Comparison of ENCODE assay signal across 29 cellular contexts in genomic region chr13:37010424-37010823, GRCh38. TPM values are rescaled to one million over a fixed set of nuclear protein-coding genes. Genes with fewer than 3 reads are reported as not detected.
DNase-seq lines count a peak whose midpoint lies in the region; ATAC-seq, FAIRE-seq and TF ChIP-seq lines count a peak whose summit lies in the region.
"Had no signal": no experiment of that assay in that cellular context is flagged by ENCODE, and none has a peak within 500 bp of the region (broad histone marks: within the 10 kb centered on the region; RNA-seq: fewer than 3 reads in every experiment).

No MANE protein-coding gene starts in this region.

- no peak overlapping the region for H3K4me3 ChIP-seq in DND-41 (ENCODE audit: low read depth in 1 of 2, low read length in 2 of 2)
- no peak overlapping the region for H3K4me3 ChIP-seq in neural progenitor cell
- H3K4me3 ChIP-seq: GM23248 had no signal

- peak; percentile 47; the same call in 2 of the 3 replicates for ATAC-seq in DND-41 (ENCODE audit: insufficient read depth, low read depth)
- ATAC-seq in Right ventricle myocardium superior (ENCODE audit: poor library complexity), result no peak
- ATAC-seq: natural killer cell had no signal

- no peak for DNase-seq in activated CD4-positive, alpha-beta memory T cell treated with anti-CD3 and anti-CD28 coated beads for 36 hours
- DNase-seq in activated CD4-positive, alpha-beta memory T cell treated with anti-CD3 and anti-CD28 coated beads, Interleukin-2, amount 10 ng/mL, durations not matched to agents 7 days and 5 days, result no peak
- no peak for DNase-seq in DND-41
- DNase-seq in activated naive CD8-positive, alpha-beta T cell treated with anti-CD3 and anti-CD28 coated beads for 36 hours, result no peak
- DNase-seq in neural progenitor cell (ENCODE audit: low spot score), result no peak
- no peak for DNase-seq in NK-92 (lab: John Stamatoyannopoulos, UW; ENCODE audit: unreplicated experiment)
- no peak for DNase-seq in Right ventricle myocardium superior
- DNase-seq in urothelium cell line (ENCODE audit: low spot score), result no peak
- DNase-seq: activated B cell treated with CpG ODN at 0.5 μM for 24 hours; activated CD4-positive, alpha-beta T cell treated with anti-CD3 and anti-CD28 coated beads, Interleukin-2, amount 50 U/mL, for 4 hours; activated effector memory CD4-positive, alpha-beta T cell treated with anti-CD3 and anti-CD28 coated beads, Interleukin-2, amount 50 U/mL, for 16 hours; AML-193; amniotic stem cell; CD4-positive, alpha-beta T cell; GM23248; kidney; natural killer cell; NCI-H1048; NCI-H1694 treated with DMSO at 0.1 percent for 48 hours; NCI-H2171; NCI-H510A; stimulated activated CD4-positive, alpha-beta T cell treated with anti-CD3 and anti-CD28 coated beads, Interleukin-4, amount 100 ng/mL, for 24 hours; substantia nigra; T-helper 1 cell; trophoblast cell had no signal

- H3K36me3 ChIP-seq in DND-41 (ENCODE audit: insufficient read depth, low read length), result peaks cover 86% of the 10 kb centered on the region
- peaks cover 44% of the 10 kb centered on the region for H3K36me3 ChIP-seq in neural progenitor cell

- H4K20me1 ChIP-seq in DND-41 (ENCODE audit: insufficient read depth, low read length), result no peaks in the 10 kb centered on the region; the same call in 1 of the 2 replicates
- H4K20me1 ChIP-seq in neural progenitor cell (ENCODE audit: low read depth), result no peaks in the 10 kb centered on the region

- POLR2A ChIA-PET in activated CD4-positive, alpha-beta memory T cell treated with anti-CD3 and anti-CD28 coated beads for 36 hours (lab: Charles Lee), result interaction anchor here (1.0 to 2.0 kb wide), 2 partner anchors 10 to 11 kb away, joined by 3 to 8 read pairs; partner anchors contain the start of genes ALG5 and EXOSC8
- POLR2A ChIA-PET in activated CD4-positive, alpha-beta memory T cell treated with anti-CD3 and anti-CD28 coated beads, Interleukin-2, amount 10 ng/mL, durations not matched to agents 7 days and 5 days (lab: Charles Lee), result interaction anchor here (4.3 kb wide), 1 partner anchor 9 kb away, joined by 49 read pairs; the partner anchor contains the start of genes ALG5 and EXOSC8

- H3K27ac ChIP-seq in DND-41 (ENCODE audit: low read length) (no peak overlapping the region), neural progenitor cell (peak overlapping the region; percentile 44)
- H3K27ac ChIP-seq: GM23248 had no signal

- CTCF ChIA-PET in activated CD4-positive, alpha-beta memory T cell treated with anti-CD3 and anti-CD28 coated beads for 36 hours (lab: Charles Lee), result interaction anchor here (2.6 kb wide), 1 partner anchor 10 kb away, joined by 7 read pairs; the partner anchor contains the start of gene EXOSC8
- CTCF ChIA-PET in activated CD4-positive, alpha-beta memory T cell treated with anti-CD3 and anti-CD28 coated beads, Interleukin-2, amount 10 ng/mL, durations not matched to agents 7 days and 5 days (lab: Charles Lee), result no interaction called here

- H3K4me2 ChIP-seq in DND-41 (ENCODE audit: insufficient read depth, low read length), result no peak overlapping the region
- H3K4me2 ChIP-seq in neural progenitor cell, result no peak overlapping the region

- peaks cover 35% of the 10 kb centered on the region for H3F3A ChIP-seq in neural progenitor cell (ENCODE audit: low read depth)

- H3K36me3 Mint-ChIP-seq in activated CD4-positive, alpha-beta memory T cell treated with anti-CD3 and anti-CD28 coated beads for 36 hours, result peaks cover 62% of the 10 kb centered on the region
- H3K36me3 Mint-ChIP-seq in activated CD4-positive, alpha-beta memory T cell treated with anti-CD3 and anti-CD28 coated beads, Interleukin-2, amount 10 ng/mL, durations not matched to agents 7 days and 5 days (ENCODE audit: low read depth), result peaks cover 84% of the 10 kb centered on the region
- peaks cover 33% of the 10 kb centered on the region for H3K36me3 Mint-ChIP-seq in activated naive CD8-positive, alpha-beta T cell treated with anti-CD3 and anti-CD28 coated beads for 36 hours
- H3K36me3 Mint-ChIP-seq in neural progenitor cell, result peaks cover 21% of the 10 kb centered on the region

- no peak overlapping the region for H2AFZ ChIP-seq in DND-41 (ENCODE audit: low read depth, low read length)
- no peak overlapping the region for H2AFZ ChIP-seq in neural progenitor cell (replicated peaks)
- H2AFZ ChIP-seq: GM23248 had no signal

- no peaks in the 10 kb centered on the region; the same call in 1 of the 2 replicates for H3K4me1 ChIP-seq in DND-41 (ENCODE audit: insufficient read depth, low read length)
- no peaks in the 10 kb centered on the region for H3K4me1 ChIP-seq in neural progenitor cell

- H3K4me3 Mint-ChIP-seq in activated CD4-positive, alpha-beta memory T cell treated with anti-CD3 and anti-CD28 coated beads for 36 hours, result no peak overlapping the region
- no peak overlapping the region for H3K4me3 Mint-ChIP-seq in activated CD4-positive, alpha-beta memory T cell treated with anti-CD3 and anti-CD28 coated beads, Interleukin-2, amount 10 ng/mL, durations not matched to agents 7 days and 5 days
- no peak overlapping the region for H3K4me3 Mint-ChIP-seq in activated naive CD8-positive, alpha-beta T cell treated with anti-CD3 and anti-CD28 coated beads for 36 hours
- H3K4me3 Mint-ChIP-seq in neural progenitor cell, result no peak overlapping the region
- H3K4me3 Mint-ChIP-seq: activated B cell treated with CpG ODN at 0.5 μM for 24 hours; brain; CD4-positive, alpha-beta T cell; natural killer cell had no signal

- no peak for FAIRE-seq in urothelium cell line (lab: Jason Lieb, UNC)
- FAIRE-seq: A204.1, endometrium, frontal cortex, kidney had no signal

- H3K4me1 Mint-ChIP-seq in activated CD4-positive, alpha-beta memory T cell treated with anti-CD3 and anti-CD28 coated beads for 36 hours (ENCODE audit: low read depth), result peaks cover 10% of the 10 kb centered on the region
- peaks cover 12% of the 10 kb centered on the region for H3K4me1 Mint-ChIP-seq in activated CD4-positive, alpha-beta memory T cell treated with anti-CD3 and anti-CD28 coated beads, Interleukin-2, amount 10 ng/mL, durations not matched to agents 7 days and 5 days
- H3K4me1 Mint-ChIP-seq in activated naive CD8-positive, alpha-beta T cell treated with anti-CD3 and anti-CD28 coated beads for 36 hours, result peaks cover 14% of the 10 kb centered on the region
- H3K4me1 Mint-ChIP-seq in neural progenitor cell, result no peaks in the 10 kb centered on the region
- H3K4me1 Mint-ChIP-seq: activated B cell treated with CpG ODN at 0.5 μM for 24 hours, brain had no signal

- H3K79me2 ChIP-seq in DND-41 (ENCODE audit: insufficient read depth, low read length), result peaks cover 5% of the 10 kb centered on the region; the same call in 1 of the 2 replicates
- no peaks in the 10 kb centered on the region for H3K79me2 ChIP-seq in neural progenitor cell (ENCODE audit: low read depth)

- intact Hi-C loops in activated CD4-positive, alpha-beta memory T cell treated with anti-CD3 and anti-CD28 coated beads for 36 hours (cut with micrococcal nuclease), result no loop called here
- intact Hi-C loops in Right ventricle myocardium superior (cut with DNase I), result no loop called here

- H3K9ac ChIP-seq in DND-41 (ENCODE audit: low read depth, low read length) (no peak overlapping the region), neural progenitor cell (no peak overlapping the region)
- H3K9ac ChIP-seq: GM23248 had no signal

- H3K27ac Mint-ChIP-seq in activated CD4-positive, alpha-beta memory T cell treated with anti-CD3 and anti-CD28 coated beads for 36 hours, result peak overlapping the region; percentile 62
- H3K27ac Mint-ChIP-seq in activated CD4-positive, alpha-beta memory T cell treated with anti-CD3 and anti-CD28 coated beads, Interleukin-2, amount 10 ng/mL, durations not matched to agents 7 days and 5 days, result no peak overlapping the region
- peak overlapping the region; percentile 64 for H3K27ac Mint-ChIP-seq in activated naive CD8-positive, alpha-beta T cell treated with anti-CD3 and anti-CD28 coated beads for 36 hours
- no peak overlapping the region for H3K27ac Mint-ChIP-seq in neural progenitor cell
- H3K27ac Mint-ChIP-seq: activated B cell treated with CpG ODN at 0.5 μM for 24 hours; brain; CD4-positive, alpha-beta T cell had no signal

- H3K27me3 ChIP-seq in DND-41 (ENCODE audit: insufficient read depth, low read length, poor library complexity) (no peaks in the 10 kb centered on the region), neural progenitor cell (no peaks in the 10 kb centered on the region)

- TF ChIP-seq CTCF in DND-41 (IDR thresholded peaks at IDR 0.05; ENCODE audit: borderline replicate concordance, extremely low read depth, low read length, poor library complexity, severe bottlenecking), result no peak
- TF ChIP-seq CTCF in neural progenitor cell (IDR thresholded peaks at IDR 0.05), result no peak

- H3K9me3 Mint-ChIP-seq in activated CD4-positive, alpha-beta memory T cell treated with anti-CD3 and anti-CD28 coated beads for 36 hours, result no peaks in the 10 kb centered on the region
- no peaks in the 10 kb centered on the region for H3K9me3 Mint-ChIP-seq in activated CD4-positive, alpha-beta memory T cell treated with anti-CD3 and anti-CD28 coated beads, Interleukin-2, amount 10 ng/mL, durations not matched to agents 7 days and 5 days
- H3K9me3 Mint-ChIP-seq in activated naive CD8-positive, alpha-beta T cell treated with anti-CD3 and anti-CD28 coated beads for 36 hours, result no peaks in the 10 kb centered on the region
- no peaks in the 10 kb centered on the region for H3K9me3 Mint-ChIP-seq in neural progenitor cell
- H3K9me3 Mint-ChIP-seq: activated B cell treated with CpG ODN at 0.5 μM for 24 hours; brain; CD4-positive, alpha-beta T cell; natural killer cell had no signal

- H3K27me3 Mint-ChIP-seq in activated CD4-positive, alpha-beta memory T cell treated with anti-CD3 and anti-CD28 coated beads for 36 hours, result no peaks in the 10 kb centered on the region
- no peaks in the 10 kb centered on the region for H3K27me3 Mint-ChIP-seq in activated CD4-positive, alpha-beta memory T cell treated with anti-CD3 and anti-CD28 coated beads, Interleukin-2, amount 10 ng/mL, durations not matched to agents 7 days and 5 days
- no peaks in the 10 kb centered on the region for H3K27me3 Mint-ChIP-seq in activated naive CD8-positive, alpha-beta T cell treated with anti-CD3 and anti-CD28 coated beads for 36 hours
- H3K27me3 Mint-ChIP-seq in neural progenitor cell (ENCODE audit: insufficient read depth, low read depth), result peaks cover 1% of the 10 kb centered on the region
- H3K27me3 Mint-ChIP-seq: activated B cell treated with CpG ODN at 0.5 μM for 24 hours; brain; CD4-positive, alpha-beta T cell had no signal

- H3K9me3 ChIP-seq in DND-41 (ENCODE audit: insufficient read depth, low read length, severe bottlenecking) (no peaks in the 10 kb centered on the region), neural progenitor cell (ENCODE audit: low read depth) (no peaks in the 10 kb centered on the region)

RNA-seq across cellular contexts. Expression of gene EXOSC8, which starts 9.8 kb away (rescaled TPM):
- 100 to 1,000 TPM; 141 to 148 TPM for total RNA-seq in activated CD4-positive, alpha-beta memory T cell treated with anti-CD3 and anti-CD28 coated beads for 36 hours
- total RNA-seq in activated CD4-positive, alpha-beta memory T cell treated with anti-CD3 and anti-CD28 coated beads, Interleukin-2, amount 10 ng/mL, durations not matched to agents 7 days and 5 days, result 100 to 1,000 TPM; 101 to 109 TPM
- total RNA-seq in activated naive CD8-positive, alpha-beta T cell treated with anti-CD3 and anti-CD28 coated beads for 36 hours, result 100 to 1,000 TPM; 188 to 193 TPM
- 108 and 155 TPM in 2 replicates for total RNA-seq in neural progenitor cell (ENCODE audit: low replicate concordance)
- total RNA-seq in Right ventricle myocardium superior, result 17.7 TPM

RNA-seq across cellular contexts. Expression of gene ALG5, which starts 11.3 kb away (rescaled TPM):
- 10 to 100 TPM; 25.9 to 27.6 TPM for total RNA-seq in activated CD4-positive, alpha-beta memory T cell treated with anti-CD3 and anti-CD28 coated beads for 36 hours
- 10 to 100 TPM; 36.3 to 36.6 TPM for total RNA-seq in activated CD4-positive, alpha-beta memory T cell treated with anti-CD3 and anti-CD28 coated beads, Interleukin-2, amount 10 ng/mL, durations not matched to agents 7 days and 5 days
- 10 to 100 TPM; 41.6 to 42.3 TPM for total RNA-seq in activated naive CD8-positive, alpha-beta T cell treated with anti-CD3 and anti-CD28 coated beads for 36 hours
- 17.2 and 24.1 TPM in 2 replicates for total RNA-seq in neural progenitor cell (ENCODE audit: low replicate concordance)
- 7.8 TPM for total RNA-seq in Right ventricle myocardium superior

RNA-seq across cellular contexts. Expression of gene SUPT20H, which starts 49.1 kb away (rescaled TPM):
- 10 to 100 TPM; 56.8 TPM for total RNA-seq in activated CD4-positive, alpha-beta memory T cell treated with anti-CD3 and anti-CD28 coated beads for 36 hours
- total RNA-seq in activated CD4-positive, alpha-beta memory T cell treated with anti-CD3 and anti-CD28 coated beads, Interleukin-2, amount 10 ng/mL, durations not matched to agents 7 days and 5 days, result 10 to 100 TPM; 70.7 to 70.9 TPM
- 10 to 100 TPM; 47.3 to 53.5 TPM for total RNA-seq in activated naive CD8-positive, alpha-beta T cell treated with anti-CD3 and anti-CD28 coated beads for 36 hours
- total RNA-seq in neural progenitor cell (ENCODE audit: low replicate concordance) (64.5 and 88.2 TPM in 2 replicates), Right ventricle myocardium superior (23.3 TPM)

Comparison
In these comparisons a context has a peak if more than half of its experiments do, and no peak if none do; other contexts are left out.
1. H3K27ac Mint-ChIP-seq: peak in activated CD4-positive, alpha-beta memory T cell treated with anti-CD3 and anti-CD28 coated beads for 36 hours (single experiment) and activated naive CD8-positive, alpha-beta T cell treated with anti-CD3 and anti-CD28 coated beads for 36 hours (single experiment); none in activated CD4-positive, alpha-beta memory T cell treated with anti-CD3 and anti-CD28 coated beads, Interleukin-2, amount 10 ng/mL, durations not matched to agents 7 days and 5 days (single experiment) and neural progenitor cell (single experiment).